1 cellular context compared by ENCODE assay signal in the genomic region with DNA sequence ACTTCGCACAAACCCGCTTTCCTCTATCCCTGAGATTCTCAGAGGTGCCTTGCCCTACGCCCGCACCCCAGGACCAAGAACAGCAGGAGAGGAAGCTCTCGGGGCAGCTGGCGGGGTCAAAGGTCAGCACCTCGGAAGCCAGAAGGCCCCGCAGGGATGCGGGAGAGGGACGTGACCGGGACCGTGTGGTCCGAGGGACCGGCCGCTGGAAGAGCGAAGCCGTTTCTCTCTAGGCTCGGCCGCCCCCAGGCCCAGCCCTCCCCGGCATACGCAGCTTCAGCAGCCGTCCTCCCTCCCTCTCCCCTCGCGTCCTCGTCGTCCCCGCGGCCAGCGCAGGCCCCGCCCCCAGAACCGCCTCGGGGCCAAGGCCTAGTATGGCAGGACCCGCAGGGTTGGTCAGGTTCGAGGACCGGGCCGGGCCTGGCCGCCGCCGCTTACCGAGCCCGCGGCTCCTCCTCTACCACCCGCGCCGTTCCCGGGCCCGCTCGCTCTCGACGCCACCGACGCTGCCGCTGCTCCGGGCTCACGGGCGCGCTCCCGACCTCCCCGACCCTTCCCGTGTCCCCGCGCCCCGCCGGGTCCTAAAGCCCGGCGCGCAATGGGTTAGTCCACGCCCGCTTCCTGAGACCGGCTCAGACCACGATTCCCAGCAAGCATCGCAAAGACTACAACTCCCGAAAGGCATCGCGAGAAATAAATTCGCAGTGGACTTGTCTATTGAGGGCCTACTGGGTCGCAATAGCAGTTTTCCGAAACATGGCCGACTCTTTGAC.
TF ChIP-seq lines count a peak whose summit lies in the region.

A gene with protein sequence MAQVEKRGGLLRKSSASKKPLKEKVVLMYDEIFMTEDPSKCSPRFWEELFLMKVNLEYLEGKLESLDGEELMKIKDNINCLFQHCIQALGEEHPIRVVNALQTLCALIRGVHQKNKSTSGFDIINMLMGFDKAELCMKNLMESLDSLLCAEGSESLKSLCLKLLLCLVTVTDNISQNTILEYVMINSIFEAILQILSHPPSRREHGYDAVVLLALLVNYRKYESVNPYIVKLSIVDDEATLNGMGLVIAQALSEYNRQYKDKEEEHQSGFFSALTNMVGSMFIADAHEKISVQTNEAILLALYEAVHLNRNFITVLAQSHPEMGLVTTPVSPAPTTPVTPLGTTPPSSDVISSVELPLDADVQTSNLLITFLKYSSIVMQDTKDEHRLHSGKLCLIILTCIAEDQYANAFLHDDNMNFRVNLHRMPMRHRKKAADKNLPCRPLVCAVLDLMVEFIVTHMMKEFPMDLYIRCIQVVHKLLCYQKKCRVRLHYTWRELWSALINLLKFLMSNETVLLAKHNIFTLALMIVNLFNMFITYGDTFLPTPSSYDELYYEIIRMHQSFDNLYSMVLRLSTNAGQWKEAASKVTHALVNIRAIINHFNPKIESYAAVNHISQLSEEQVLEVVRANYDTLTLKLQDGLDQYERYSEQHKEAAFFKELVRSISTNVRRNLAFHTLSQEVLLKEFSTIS (minus strand): TSS at position 527 of the 773 bp plus-strand sequence. CDS start 16,059 bp downstream, outside the sequence.

TF ChIP-seq in HepG2, 621 proteins besides CTCF, POLR2A, EP300 and RAD21 (continued from another document and continues in another):
- no peak for TF ChIP-seq ZNF7 (CRISPR knock-in tag; IDR thresholded peaks at IDR 0.05)
- peak in 1 of 2 experiments; percentile 91; a peak in 2 of 4 replicates for TF ChIP-seq KLF16 (CRISPR knock-in tag; IDR thresholded peaks at IDR 0.05)
- TF ChIP-seq, protein P1, sequence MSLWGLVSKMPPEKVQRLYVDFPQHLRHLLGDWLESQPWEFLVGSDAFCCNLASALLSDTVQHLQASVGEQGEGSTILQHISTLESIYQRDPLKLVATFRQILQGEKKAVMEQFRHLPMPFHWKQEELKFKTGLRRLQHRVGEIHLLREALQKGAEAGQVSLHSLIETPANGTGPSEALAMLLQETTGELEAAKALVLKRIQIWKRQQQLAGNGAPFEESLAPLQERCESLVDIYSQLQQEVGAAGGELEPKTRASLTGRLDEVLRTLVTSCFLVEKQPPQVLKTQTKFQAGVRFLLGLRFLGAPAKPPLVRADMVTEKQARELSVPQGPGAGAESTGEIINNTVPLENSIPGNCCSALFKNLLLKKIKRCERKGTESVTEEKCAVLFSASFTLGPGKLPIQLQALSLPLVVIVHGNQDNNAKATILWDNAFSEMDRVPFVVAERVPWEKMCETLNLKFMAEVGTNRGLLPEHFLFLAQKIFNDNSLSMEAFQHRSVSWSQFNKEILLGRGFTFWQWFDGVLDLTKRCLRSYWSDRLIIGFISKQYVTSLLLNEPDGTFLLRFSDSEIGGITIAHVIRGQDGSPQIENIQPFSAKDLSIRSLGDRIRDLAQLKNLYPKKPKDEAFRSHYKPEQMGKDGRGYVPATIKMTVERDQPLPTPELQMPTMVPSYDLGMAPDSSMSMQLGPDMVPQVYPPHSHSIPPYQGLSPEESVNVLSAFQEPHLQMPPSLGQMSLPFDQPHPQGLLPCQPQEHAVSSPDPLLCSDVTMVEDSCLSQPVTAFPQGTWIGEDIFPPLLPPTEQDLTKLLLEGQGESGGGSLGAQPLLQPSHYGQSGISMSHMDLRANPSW (CRISPR knock-in tag; IDR thresholded peaks at IDR 0.05; ENCODE audit: borderline replicate concordance), result peak; percentile 85; the same call in 1 of the 2 replicates
- no peak for TF ChIP-seq RFX1 (IDR thresholded peaks at IDR 0.05)
- TF ChIP-seq ZNF891 (CRISPR knock-in tag; IDR thresholded peaks at IDR 0.05), result peak; percentile 83
- no peak for TF ChIP-seq XBP1 (CRISPR knock-in tag; IDR thresholded peaks at IDR 0.05)
- TF ChIP-seq ATAD3A (CRISPR knock-in tag; IDR thresholded peaks at IDR 0.05), result no peak
- TF ChIP-seq, protein P2, sequence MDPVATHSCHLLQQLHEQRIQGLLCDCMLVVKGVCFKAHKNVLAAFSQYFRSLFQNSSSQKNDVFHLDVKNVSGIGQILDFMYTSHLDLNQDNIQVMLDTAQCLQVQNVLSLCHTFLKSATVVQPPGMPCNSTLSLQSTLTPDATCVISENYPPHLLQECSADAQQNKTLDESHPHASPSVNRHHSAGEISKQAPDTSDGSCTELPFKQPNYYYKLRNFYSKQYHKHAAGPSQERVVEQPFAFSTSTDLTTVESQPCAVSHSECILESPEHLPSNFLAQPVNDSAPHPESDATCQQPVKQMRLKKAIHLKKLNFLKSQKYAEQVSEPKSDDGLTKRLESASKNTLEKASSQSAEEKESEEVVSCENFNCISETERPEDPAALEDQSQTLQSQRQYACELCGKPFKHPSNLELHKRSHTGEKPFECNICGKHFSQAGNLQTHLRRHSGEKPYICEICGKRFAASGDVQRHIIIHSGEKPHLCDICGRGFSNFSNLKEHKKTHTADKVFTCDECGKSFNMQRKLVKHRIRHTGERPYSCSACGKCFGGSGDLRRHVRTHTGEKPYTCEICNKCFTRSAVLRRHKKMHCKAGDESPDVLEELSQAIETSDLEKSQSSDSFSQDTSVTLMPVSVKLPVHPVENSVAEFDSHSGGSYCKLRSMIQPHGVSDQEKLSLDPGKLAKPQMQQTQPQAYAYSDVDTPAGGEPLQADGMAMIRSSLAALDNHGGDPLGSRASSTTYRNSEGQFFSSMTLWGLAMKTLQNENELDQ (CRISPR knock-in tag; IDR thresholded peaks at IDR 0.05; ENCODE audit: borderline replicate concordance), result no peak
- no peak; the same call in 1 of the 2 replicates for TF ChIP-seq MTF2 (CRISPR knock-in tag; IDR thresholded peaks at IDR 0.05; ENCODE audit: borderline replicate concordance)
- peak; percentile 49; the same call in 1 of the 2 replicates for TF ChIP-seq ZNF749 (CRISPR knock-in tag; IDR thresholded peaks at IDR 0.05; ENCODE audit: borderline replicate concordance)
- peak; percentile 83 for TF ChIP-seq TAF1 (CRISPR knock-in tag; IDR thresholded peaks at IDR 0.05)
- peak; percentile 82; the same call in 2 of the 3 replicates for TF ChIP-seq MXI1 (IDR thresholded peaks at IDR 0.05; ENCODE audit: borderline replicate concordance, low read depth, low read length)
- TF ChIP-seq, protein P3, sequence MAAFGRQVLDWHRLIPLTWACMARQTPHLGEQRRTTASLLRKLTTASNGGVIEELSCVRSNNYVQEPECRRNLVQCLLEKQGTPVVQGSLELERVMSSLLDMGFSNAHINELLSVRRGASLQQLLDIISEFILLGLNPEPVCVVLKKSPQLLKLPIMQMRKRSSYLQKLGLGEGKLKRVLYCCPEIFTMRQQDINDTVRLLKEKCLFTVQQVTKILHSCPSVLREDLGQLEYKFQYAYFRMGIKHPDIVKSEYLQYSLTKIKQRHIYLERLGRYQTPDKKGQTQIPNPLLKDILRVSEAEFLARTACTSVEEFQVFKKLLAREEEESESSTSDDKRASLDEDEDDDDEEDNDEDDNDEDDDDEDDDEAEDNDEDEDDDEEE (CRISPR knock-in tag; IDR thresholded peaks at IDR 0.05), result peak; percentile 75; the same call in 1 of the 2 replicates
- TF ChIP-seq MAFK (conservative IDR thresholded peaks at IDR 0.05 in 1 of 2, IDR thresholded peaks at IDR 0.05 in 1 of 2; ENCODE audit: low read length in 2 of 2), result peak; percentile 17 to 35; a peak in 2 of 4 replicates
- TF ChIP-seq, protein P4, sequence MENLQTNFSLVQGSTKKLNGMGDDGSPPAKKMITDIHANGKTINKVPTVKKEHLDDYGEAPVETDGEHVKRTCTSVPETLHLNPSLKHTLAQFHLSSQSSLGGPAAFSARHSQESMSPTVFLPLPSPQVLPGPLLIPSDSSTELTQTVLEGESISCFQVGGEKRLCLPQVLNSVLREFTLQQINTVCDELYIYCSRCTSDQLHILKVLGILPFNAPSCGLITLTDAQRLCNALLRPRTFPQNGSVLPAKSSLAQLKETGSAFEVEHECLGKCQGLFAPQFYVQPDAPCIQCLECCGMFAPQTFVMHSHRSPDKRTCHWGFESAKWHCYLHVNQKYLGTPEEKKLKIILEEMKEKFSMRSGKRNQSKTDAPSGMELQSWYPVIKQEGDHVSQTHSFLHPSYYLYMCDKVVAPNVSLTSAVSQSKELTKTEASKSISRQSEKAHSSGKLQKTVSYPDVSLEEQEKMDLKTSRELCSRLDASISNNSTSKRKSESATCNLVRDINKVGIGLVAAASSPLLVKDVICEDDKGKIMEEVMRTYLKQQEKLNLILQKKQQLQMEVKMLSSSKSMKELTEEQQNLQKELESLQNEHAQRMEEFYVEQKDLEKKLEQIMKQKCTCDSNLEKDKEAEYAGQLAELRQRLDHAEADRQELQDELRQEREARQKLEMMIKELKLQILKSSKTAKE (CRISPR knock-in tag; IDR thresholded peaks at IDR 0.05; ENCODE audit: borderline replicate concordance), result no peak
- TF ChIP-seq, protein P5, sequence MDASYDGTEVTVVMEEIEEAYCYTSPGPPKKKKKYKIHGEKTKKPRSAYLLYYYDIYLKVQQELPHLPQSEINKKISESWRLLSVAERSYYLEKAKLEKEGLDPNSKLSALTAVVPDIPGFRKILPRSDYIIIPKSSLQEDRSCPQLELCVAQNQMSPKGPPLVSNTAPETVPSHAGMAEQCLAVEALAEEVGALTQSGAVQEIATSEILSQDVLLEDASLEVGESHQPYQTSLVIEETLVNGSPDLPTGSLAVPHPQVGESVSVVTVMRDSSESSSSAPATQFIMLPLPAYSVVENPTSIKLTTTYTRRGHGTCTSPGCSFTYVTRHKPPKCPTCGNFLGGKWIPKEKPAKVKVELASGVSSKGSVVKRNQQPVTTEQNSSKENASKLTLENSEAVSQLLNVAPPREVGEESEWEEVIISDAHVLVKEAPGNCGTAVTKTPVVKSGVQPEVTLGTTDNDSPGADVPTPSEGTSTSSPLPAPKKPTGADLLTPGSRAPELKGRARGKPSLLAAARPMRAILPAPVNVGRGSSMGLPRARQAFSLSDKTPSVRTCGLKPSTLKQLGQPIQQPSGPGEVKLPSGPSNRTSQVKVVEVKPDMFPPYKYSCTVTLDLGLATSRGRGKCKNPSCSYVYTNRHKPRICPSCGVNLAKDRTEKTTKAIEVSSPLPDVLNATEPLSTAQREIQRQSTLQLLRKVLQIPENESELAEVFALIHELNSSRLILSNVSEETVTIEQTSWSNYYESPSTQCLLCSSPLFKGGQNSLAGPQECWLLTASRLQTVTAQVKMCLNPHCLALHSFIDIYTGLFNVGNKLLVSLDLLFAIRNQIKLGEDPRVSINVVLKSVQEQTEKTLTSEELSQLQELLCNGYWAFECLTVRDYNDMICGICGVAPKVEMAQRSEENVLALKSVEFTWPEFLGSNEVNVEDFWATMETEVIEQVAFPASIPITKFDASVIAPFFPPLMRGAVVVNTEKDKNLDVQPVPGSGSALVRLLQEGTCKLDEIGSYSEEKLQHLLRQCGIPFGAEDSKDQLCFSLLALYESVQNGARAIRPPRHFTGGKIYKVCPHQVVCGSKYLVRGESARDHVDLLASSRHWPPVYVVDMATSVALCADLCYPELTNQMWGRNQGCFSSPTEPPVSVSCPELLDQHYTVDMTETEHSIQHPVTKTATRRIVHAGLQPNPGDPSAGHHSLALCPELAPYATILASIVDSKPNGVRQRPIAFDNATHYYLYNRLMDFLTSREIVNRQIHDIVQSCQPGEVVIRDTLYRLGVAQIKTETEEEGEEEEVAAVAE (CRISPR knock-in tag; IDR thresholded peaks at IDR 0.05; ENCODE audit: borderline replicate concordance), result peak; percentile 60; the same call in 1 of the 2 replicates
- no peak for TF ChIP-seq EED (CRISPR knock-in tag; IDR thresholded peaks at IDR 0.05)
- TF ChIP-seq, protein P6, sequence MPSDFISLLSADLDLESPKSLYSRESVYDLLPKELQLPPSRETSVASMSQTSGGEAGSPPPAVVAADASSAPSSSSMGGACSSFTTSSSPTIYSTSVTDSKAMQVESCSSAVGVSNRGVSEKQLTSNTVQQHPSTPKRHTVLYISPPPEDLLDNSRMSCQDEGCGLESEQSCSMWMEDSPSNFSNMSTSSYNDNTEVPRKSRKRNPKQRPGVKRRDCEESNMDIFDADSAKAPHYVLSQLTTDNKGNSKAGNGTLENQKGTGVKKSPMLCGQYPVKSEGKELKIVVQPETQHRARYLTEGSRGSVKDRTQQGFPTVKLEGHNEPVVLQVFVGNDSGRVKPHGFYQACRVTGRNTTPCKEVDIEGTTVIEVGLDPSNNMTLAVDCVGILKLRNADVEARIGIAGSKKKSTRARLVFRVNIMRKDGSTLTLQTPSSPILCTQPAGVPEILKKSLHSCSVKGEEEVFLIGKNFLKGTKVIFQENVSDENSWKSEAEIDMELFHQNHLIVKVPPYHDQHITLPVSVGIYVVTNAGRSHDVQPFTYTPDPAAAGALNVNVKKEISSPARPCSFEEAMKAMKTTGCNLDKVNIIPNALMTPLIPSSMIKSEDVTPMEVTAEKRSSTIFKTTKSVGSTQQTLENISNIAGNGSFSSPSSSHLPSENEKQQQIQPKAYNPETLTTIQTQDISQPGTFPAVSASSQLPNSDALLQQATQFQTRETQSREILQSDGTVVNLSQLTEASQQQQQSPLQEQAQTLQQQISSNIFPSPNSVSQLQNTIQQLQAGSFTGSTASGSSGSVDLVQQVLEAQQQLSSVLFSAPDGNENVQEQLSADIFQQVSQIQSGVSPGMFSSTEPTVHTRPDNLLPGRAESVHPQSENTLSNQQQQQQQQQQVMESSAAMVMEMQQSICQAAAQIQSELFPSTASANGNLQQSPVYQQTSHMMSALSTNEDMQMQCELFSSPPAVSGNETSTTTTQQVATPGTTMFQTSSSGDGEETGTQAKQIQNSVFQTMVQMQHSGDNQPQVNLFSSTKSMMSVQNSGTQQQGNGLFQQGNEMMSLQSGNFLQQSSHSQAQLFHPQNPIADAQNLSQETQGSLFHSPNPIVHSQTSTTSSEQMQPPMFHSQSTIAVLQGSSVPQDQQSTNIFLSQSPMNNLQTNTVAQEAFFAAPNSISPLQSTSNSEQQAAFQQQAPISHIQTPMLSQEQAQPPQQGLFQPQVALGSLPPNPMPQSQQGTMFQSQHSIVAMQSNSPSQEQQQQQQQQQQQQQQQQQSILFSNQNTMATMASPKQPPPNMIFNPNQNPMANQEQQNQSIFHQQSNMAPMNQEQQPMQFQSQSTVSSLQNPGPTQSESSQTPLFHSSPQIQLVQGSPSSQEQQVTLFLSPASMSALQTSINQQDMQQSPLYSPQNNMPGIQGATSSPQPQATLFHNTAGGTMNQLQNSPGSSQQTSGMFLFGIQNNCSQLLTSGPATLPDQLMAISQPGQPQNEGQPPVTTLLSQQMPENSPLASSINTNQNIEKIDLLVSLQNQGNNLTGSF (CRISPR knock-in tag; IDR thresholded peaks at IDR 0.05), result 0 out of 2 replicates have a peak, but pooled peaks have one; percentile 41
- TF ChIP-seq TBX2 (CRISPR knock-in tag; IDR thresholded peaks at IDR 0.05; ENCODE audit: borderline replicate concordance), result 0 out of 2 replicates have a peak, but pooled peaks have one; percentile 53
- TF ChIP-seq KLF12 (CRISPR knock-in tag; IDR thresholded peaks at IDR 0.05; ENCODE audit: borderline replicate concordance), result peak; percentile 90
- TF ChIP-seq, protein P7, sequence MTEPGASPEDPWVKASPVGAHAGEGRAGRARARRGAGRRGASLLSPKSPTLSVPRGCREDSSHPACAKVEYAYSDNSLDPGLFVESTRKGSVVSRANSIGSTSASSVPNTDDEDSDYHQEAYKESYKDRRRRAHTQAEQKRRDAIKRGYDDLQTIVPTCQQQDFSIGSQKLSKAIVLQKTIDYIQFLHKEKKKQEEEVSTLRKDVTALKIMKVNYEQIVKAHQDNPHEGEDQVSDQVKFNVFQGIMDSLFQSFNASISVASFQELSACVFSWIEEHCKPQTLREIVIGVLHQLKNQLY (CRISPR knock-in tag; IDR thresholded peaks at IDR 0.05), result no peak; the same call in 1 of the 2 replicates
- TF ChIP-seq TCF12 (IDR thresholded peaks at IDR 0.05), result no peak
- TF ChIP-seq TCF12 (CRISPR knock-in tag; IDR thresholded peaks at IDR 0.05), result no peak
- TF ChIP-seq ARHGAP35 (CRISPR knock-in tag; IDR thresholded peaks at IDR 0.05; ENCODE audit: borderline replicate concordance), result peak; percentile 81; the same call in 1 of the 2 replicates
- TF ChIP-seq TMF1 (CRISPR knock-in tag; IDR thresholded peaks at IDR 0.05; ENCODE audit: low read depth), result no peak; the same call in 1 of the 2 replicates
- no peak for TF ChIP-seq ZSCAN22 (CRISPR knock-in tag; IDR thresholded peaks at IDR 0.05)
- TF ChIP-seq ZNF468 (CRISPR knock-in tag; IDR thresholded peaks at IDR 0.05), result no peak
- TF ChIP-seq ZNF331 (CRISPR knock-in tag; IDR thresholded peaks at IDR 0.05), result peak; percentile 55
- TF ChIP-seq PAWR (CRISPR knock-in tag; IDR thresholded peaks at IDR 0.05; ENCODE audit: borderline replicate concordance), result no peak
